In genomic region chr9:124376329-124376728, GRCh38 we compare ENCODE assay signal across 21 cellular contexts. TPM values are rescaled to one million over a fixed set of nuclear protein-coding genes. Genes with fewer than 3 reads are reported as not detected.
DNase-seq lines count a peak whose midpoint lies in the region; ATAC-seq, FAIRE-seq and TF ChIP-seq lines count a peak whose summit lies in the region.
"Had no signal": no experiment of that assay in that cellular context is flagged by ENCODE, and none has a peak within 500 bp of the region (broad histone marks: within the 10 kb centered on the region; RNA-seq: fewer than 3 reads in every experiment).

No MANE protein-coding gene starts in this region.

- POLR2A ChIA-PET in Panc1 (lab: Charles Lee) = no interaction called here
- POLR2A ChIA-PET in activated CD4-positive, alpha-beta memory T cell treated with anti-CD3 and anti-CD28 coated beads for 36 hours (lab: Charles Lee) = no interaction called here
- POLR2A ChIA-PET in naive thymus-derived CD4-positive, alpha-beta T cell (lab: Charles Lee) = no interaction called here

- no peak overlapping the region for H3K4me3 Mint-ChIP-seq in CD4-positive, CD25-positive, alpha-beta regulatory T cell
- no peak overlapping the region for H3K4me3 Mint-ChIP-seq in activated CD4-positive, alpha-beta memory T cell treated with anti-CD3 and anti-CD28 coated beads for 36 hours
- H3K4me3 Mint-ChIP-seq in naive thymus-derived CD4-positive, alpha-beta T cell = no peak overlapping the region
- H3K4me3 Mint-ChIP-seq: B cell; CD4-positive, alpha-beta T cell; GM23338; HFFc6 had no signal

- no peak overlapping the region for H3K4me3 ChIP-seq in CD4-positive, CD25-positive, alpha-beta regulatory T cell (ENCODE audit: low read depth, low read length)
- H3K4me3 ChIP-seq in Panc1 (ENCODE audit: low read depth in 2 of 2, low read length in 2 of 2) (no peak overlapping the region), mucosa of descending colon (no peak overlapping the region), pancreas (no peak overlapping the region)
- no peak overlapping the region for H3K4me3 ChIP-seq in naive thymus-derived CD4-positive, alpha-beta T cell (ENCODE audit: low read length)
- H3K4me3 ChIP-seq: BLaER1 treated with 17β-estradiol and CSF1 and Interleukin-3, amounts not matched to agents 10 nM and 100 nM; GM23338 had no signal

- ATAC-seq in CD4-positive, CD25-positive, alpha-beta regulatory T cell (ENCODE audit: low read depth in 2 of 2) = no peak
- ATAC-seq in Panc1 (no peak), mucosa of descending colon (peak; percentile 26), pancreas (peak in 3 of 4 donors; percentile 32 to 55 (median 48))
- no peak for ATAC-seq in naive thymus-derived CD4-positive, alpha-beta T cell
- ATAC-seq: GM23338, HCT116, HepG2 had no signal

- no peak for FAIRE-seq in pancreas (lab: Jason Lieb, UNC)
- FAIRE-seq: GM12892, GM18507, H54, HepG2 had no signal

- no peaks in the 10 kb centered on the region for H3K4me1 ChIP-seq in CD4-positive, CD25-positive, alpha-beta regulatory T cell (ENCODE audit: control insufficient read depth, insufficient read depth, low read length, poor library complexity, severe bottlenecking)
- no peaks in the 10 kb centered on the region for H3K4me1 ChIP-seq in Panc1 (ENCODE audit: control insufficient read depth, insufficient read depth, low read length)
- no peaks in the 10 kb centered on the region for H3K4me1 ChIP-seq in mucosa of descending colon (ENCODE audit: low read depth)
- H3K4me1 ChIP-seq in pancreas = no peaks in the 10 kb centered on the region
- no peaks in the 10 kb centered on the region for H3K4me1 ChIP-seq in naive thymus-derived CD4-positive, alpha-beta T cell (ENCODE audit: control insufficient read depth in 2 of 2, insufficient read depth in 2 of 2, low read length in 2 of 2)

- no peaks in the 10 kb centered on the region for H3K27me3 ChIP-seq in CD4-positive, CD25-positive, alpha-beta regulatory T cell (ENCODE audit: control insufficient read depth, insufficient read depth, low read length)
- H3K27me3 ChIP-seq in Panc1 (ENCODE audit: control insufficient read depth, insufficient read depth, low read length) = no peaks in the 10 kb centered on the region
- no peaks in the 10 kb centered on the region for H3K27me3 ChIP-seq in pancreas
- no peaks in the 10 kb centered on the region for H3K27me3 ChIP-seq in naive thymus-derived CD4-positive, alpha-beta T cell (ENCODE audit: control insufficient read depth in 2 of 2, insufficient read depth in 2 of 2, low read length in 2 of 2)
- H3K27me3 ChIP-seq: BLaER1 treated with 17β-estradiol and CSF1 and Interleukin-3, amounts not matched to agents 10 nM and 100 nM had no signal

- H3K27ac Mint-ChIP-seq in CD4-positive, CD25-positive, alpha-beta regulatory T cell = peak overlapping the region in 2 of 3 donors; percentile 52 to 73
- no peak overlapping the region for H3K27ac Mint-ChIP-seq in activated CD4-positive, alpha-beta memory T cell treated with anti-CD3 and anti-CD28 coated beads for 36 hours
- H3K27ac Mint-ChIP-seq in naive thymus-derived CD4-positive, alpha-beta T cell = no peak overlapping the region
- H3K27ac Mint-ChIP-seq: CD4-positive, alpha-beta T cell; GM23338; HFFc6 had no signal

- no TSS peak for BruUV-seq in Panc1 (replicated peaks; lab: Mats Ljungman, UMichigan)

- TF ChIP-seq CTCF in Panc1 (IDR thresholded peaks at IDR 0.05) (no peak), mucosa of descending colon (IDR thresholded peaks at IDR 0.05) (no peak), pancreas (IDR thresholded peaks at IDR 0.05) (no peak)

- peaks cover 29% of the 10 kb centered on the region for H3K36me3 Mint-ChIP-seq in CD4-positive, CD25-positive, alpha-beta regulatory T cell
- H3K36me3 Mint-ChIP-seq in activated CD4-positive, alpha-beta memory T cell treated with anti-CD3 and anti-CD28 coated beads for 36 hours = peaks cover 18% of the 10 kb centered on the region
- H3K36me3 Mint-ChIP-seq in naive thymus-derived CD4-positive, alpha-beta T cell = peaks cover 4 to 44% (median 23%) of the 10 kb centered on the region in 5 donors

- no peaks in the 10 kb centered on the region for H3K27me3 Mint-ChIP-seq in CD4-positive, CD25-positive, alpha-beta regulatory T cell
- no peaks in the 10 kb centered on the region for H3K27me3 Mint-ChIP-seq in activated CD4-positive, alpha-beta memory T cell treated with anti-CD3 and anti-CD28 coated beads for 36 hours
- no peaks in the 10 kb centered on the region for H3K27me3 Mint-ChIP-seq in naive thymus-derived CD4-positive, alpha-beta T cell
- H3K27me3 Mint-ChIP-seq: B cell; CD4-positive, alpha-beta T cell; IgD-negative memory B cell had no signal

- peaks cover 0 to 4% (median 0%) of the 10 kb centered on the region in 7 donors for H3K9me3 Mint-ChIP-seq in CD4-positive, CD25-positive, alpha-beta regulatory T cell
- H3K9me3 Mint-ChIP-seq in activated CD4-positive, alpha-beta memory T cell treated with anti-CD3 and anti-CD28 coated beads for 36 hours = no peaks in the 10 kb centered on the region
- H3K9me3 Mint-ChIP-seq in naive thymus-derived CD4-positive, alpha-beta T cell = peaks cover 0 to 4% (median 0%) of the 10 kb centered on the region in 11 donors
- H3K9me3 Mint-ChIP-seq: CD4-positive, alpha-beta T cell; HFFc6; IgD-negative memory B cell had no signal

- peaks cover 27% of the 10 kb centered on the region for H3K36me3 ChIP-seq in CD4-positive, CD25-positive, alpha-beta regulatory T cell (ENCODE audit: control insufficient read depth, insufficient read depth, low read length)
- H3K36me3 ChIP-seq in Panc1 (ENCODE audit: control insufficient read depth, insufficient read depth, low read length) (peaks cover 3% of the 10 kb centered on the region), mucosa of descending colon (ENCODE audit: low read depth) (no peaks in the 10 kb centered on the region), pancreas (no peaks in the 10 kb centered on the region)
- peaks cover 0 to 12% (median 3%) of the 10 kb centered on the region in 3 experiments for H3K36me3 ChIP-seq in naive thymus-derived CD4-positive, alpha-beta T cell (ENCODE audit: control insufficient read depth in 2 of 3, insufficient read depth in 3 of 3, low read length in 3 of 3)

- no peaks in the 10 kb centered on the region for H3K9me3 ChIP-seq in CD4-positive, CD25-positive, alpha-beta regulatory T cell (ENCODE audit: control insufficient read depth in 2 of 2, low read length in 2 of 2)
- H3K9me3 ChIP-seq in Panc1 (ENCODE audit: control insufficient read depth, insufficient read depth, low read depth, low read length) (no peaks in the 10 kb centered on the region), mucosa of descending colon (peaks cover 5% of the 10 kb centered on the region), pancreas (no peaks in the 10 kb centered on the region)
- H3K9me3 ChIP-seq in naive thymus-derived CD4-positive, alpha-beta T cell (ENCODE audit: control insufficient read depth in 2 of 3, low read length in 3 of 3) = no peaks in the 10 kb centered on the region

- peaks cover 30 to 49% (median 41%) of the 10 kb centered on the region in 4 donors for H3K4me1 Mint-ChIP-seq in CD4-positive, CD25-positive, alpha-beta regulatory T cell
- peaks cover 25% of the 10 kb centered on the region for H3K4me1 Mint-ChIP-seq in activated CD4-positive, alpha-beta memory T cell treated with anti-CD3 and anti-CD28 coated beads for 36 hours (ENCODE audit: low read depth)
- H3K4me1 Mint-ChIP-seq in naive thymus-derived CD4-positive, alpha-beta T cell = peaks cover 8 to 58% (median 36%) of the 10 kb centered on the region in 7 donors

- no peak for DNase-seq in CD4-positive, CD25-positive, alpha-beta regulatory T cell
- DNase-seq in Panc1 (ENCODE audit: low read depth, low spot score) = no peak
- no peak for DNase-seq in mucosa of descending colon
- no peak for DNase-seq in pancreas
- DNase-seq in activated CD4-positive, alpha-beta memory T cell treated with anti-CD3 and anti-CD28 coated beads for 36 hours = no peak
- no peak for DNase-seq in naive thymus-derived CD4-positive, alpha-beta T cell
- DNase-seq in amygdala (lab: John Stamatoyannopoulos, UW) = no peak
- DNase-seq: CD4-positive, alpha-beta T cell; DMS153; DMS79; GDM1; HFFc6 had no signal

- in situ Hi-C loops in Panc1 (cut with HindIII; ENCODE audit: low pct_unique_long_range_greater_than_20kb, low sequenced_read_pairs) = no loop called here

- CTCF ChIA-PET in Panc1 (lab: Charles Lee) = no interaction called here
- CTCF ChIA-PET in activated CD4-positive, alpha-beta memory T cell treated with anti-CD3 and anti-CD28 coated beads for 36 hours (lab: Charles Lee) = interaction anchor here (1.8 kb wide), 1 partner anchor 249 kb away, joined by 5 read pairs; no protein-coding TSS in a partner anchor
- CTCF ChIA-PET in naive thymus-derived CD4-positive, alpha-beta T cell (lab: Charles Lee) = no interaction called here

- no peak overlapping the region for H3K27ac ChIP-seq in CD4-positive, CD25-positive, alpha-beta regulatory T cell (ENCODE audit: insufficient read depth, low read length, poor library complexity, severe bottlenecking)
- 0 out of 2 replicates have a peak overlapping the region, but pooled peaks have one; percentile 7 for H3K27ac ChIP-seq in Panc1 (ENCODE audit: low read length)
- no peak overlapping the region for H3K27ac ChIP-seq in pancreas
- H3K27ac ChIP-seq in naive thymus-derived CD4-positive, alpha-beta T cell (ENCODE audit: low read depth, low read length) = no peak overlapping the region
- H3K27ac ChIP-seq: BLaER1 treated with 17β-estradiol and CSF1 and Interleukin-3, amounts not matched to agents 10 nM and 100 nM had no signal

- 22 to 26% methylated on average over 1 of the region's 1 CpG for WGBS in pancreas, 2 donors

- intact Hi-C loops in Panc1 (cut with micrococcal nuclease; ENCODE audit: unreplicated experiment) = no loop called here
- intact Hi-C loops in mucosa of descending colon (cut with DNase I, micrococcal nuclease) = no loop called here
- intact Hi-C loops in pancreas (cut with DNase I) = no loop called here
- intact Hi-C loops in activated CD4-positive, alpha-beta memory T cell treated with anti-CD3 and anti-CD28 coated beads for 36 hours (cut with micrococcal nuclease) = no loop called here
- intact Hi-C loops in naive thymus-derived CD4-positive, alpha-beta T cell (cut with micrococcal nuclease) = no loop called here

RNA-seq across cellular contexts. Expression of gene PSMB7, which starts 38.9 kb away (rescaled TPM):
- 84.2 TPM for total RNA-seq in CD4-positive, CD25-positive, alpha-beta regulatory T cell
- 100 to 1,000 TPM; 181 to 225 (median 198) TPM for polyA plus RNA-seq in CD4-positive, CD25-positive, alpha-beta regulatory T cell
- total RNA-seq in Panc1 (2021; ENCODE audit: unreplicated experiment) = 167 TPM
- 181 TPM for polyA plus RNA-seq in Panc1 (2012; ENCODE audit: insufficient read length)
- 100 to 1,000 TPM in 1 of 3 donors, 10 to 100 TPM in 2; 83.6 to 120 (median 92.3) TPM for total RNA-seq in mucosa of descending colon
- total RNA-seq in pancreas = 10 to 100 TPM; 39.0 to 73.6 (median 61.3) TPM
- 10 to 100 TPM; 86.8 to 99.9 TPM for polyA plus RNA-seq in pancreas
- 100 to 1,000 TPM; 156 TPM for total RNA-seq in activated CD4-positive, alpha-beta memory T cell treated with anti-CD3 and anti-CD28 coated beads for 36 hours
- 100 to 1,000 TPM in 1 of 5 experiments, 10 to 100 TPM in 4; 59.4 to 129 (median 63.2) TPM for total RNA-seq in naive thymus-derived CD4-positive, alpha-beta T cell
- 100 to 1,000 TPM; 176 to 203 TPM for polyA plus RNA-seq in naive thymus-derived CD4-positive, alpha-beta T cell

Comparison
In these comparisons a context has a peak if more than half of its experiments do, and no peak if none do; other contexts are left out.
1. ATAC-seq: peak in mucosa of descending colon (single experiment) and pancreas (3 of 4); none in CD4-positive, CD25-positive, alpha-beta regulatory T cell (0 of 2), Panc1 (single experiment) and naive thymus-derived CD4-positive, alpha-beta T cell (single experiment).
2. H3K27ac Mint-ChIP-seq: peak in CD4-positive, CD25-positive, alpha-beta regulatory T cell (2 of 3); none in activated CD4-positive, alpha-beta memory T cell treated with anti-CD3 and anti-CD28 coated beads for 36 hours (single experiment) and naive thymus-derived CD4-positive, alpha-beta T cell (0 of 9).